Comparison of ENCODE assay signal across 9 cellular contexts in genomic region chr19:39446365-39447084, GRCh38. TPM values are rescaled to one million over a fixed set of nuclear protein-coding genes. Genes with fewer than 3 reads are reported as not detected.
A peak's percentile ranks its signal among the peaks of the same experiment; 100 is the strongest.
DNase-seq lines count a peak whose midpoint lies in the region; ATAC-seq and TF ChIP-seq lines count a peak whose summit lies in the region.
"Had no signal": no experiment of that assay in that cellular context is flagged by ENCODE, and none has a peak within 500 bp of the region (broad histone marks: within the 10 kb centered on the region; RNA-seq: fewer than 3 reads in every experiment).

No MANE protein-coding gene starts in this region.

- H3K27me3 Mint-ChIP-seq in IgD-negative memory B cell: no peaks in the 10 kb centered on the region
- H3K27me3 Mint-ChIP-seq in central memory CD8-positive, alpha-beta T cell: no peaks in the 10 kb centered on the region

- peaks cover 37 to 45% (median 39%) of the 10 kb centered on the region in 3 donors for H3K4me1 Mint-ChIP-seq in IgD-negative memory B cell
- H3K4me1 Mint-ChIP-seq in central memory CD8-positive, alpha-beta T cell: peaks cover 64% of the 10 kb centered on the region

- ATAC-seq in central memory CD8-positive, alpha-beta T cell (replicated peaks; ENCODE audit: extremely low read depth, poor library complexity, severe bottlenecking): no peak
- ATAC-seq in GM18870 (IDR thresholded peaks at IDR 0.05; ENCODE audit: unreplicated experiment): no peak

- H3K9me3 Mint-ChIP-seq in IgD-negative memory B cell: no peaks in the 10 kb centered on the region
- H3K9me3 Mint-ChIP-seq in central memory CD8-positive, alpha-beta T cell: no peaks in the 10 kb centered on the region

- H3K4me3 Mint-ChIP-seq in IgD-negative memory B cell: peak overlapping the region; percentile 92 to 100 (median 96)
- peak overlapping the region; percentile 98 for H3K4me3 Mint-ChIP-seq in central memory CD8-positive, alpha-beta T cell

- DNase-seq in AG04450 (ENCODE audit: low read depth, low spot score) (no peak), NAMALWA (ENCODE audit: low spot score) (no peak), NCI-H1694 (lab: John Stamatoyannopoulos, UW) (no peak)
- DNase-seq in central memory CD8-positive, alpha-beta T cell (ENCODE audit: low spot score in 2 of 2): no peak
- DNase-seq in stimulated activated CD4-positive, alpha-beta T cell treated with anti-CD3 and anti-CD28 coated beads, Interleukin-4, amount 100 ng/mL, for 4 hours: no peak
- DNase-seq: NCI-H2171 treated with DMSO at 0.1 percent for 48 hours had no signal

- no peaks in the 10 kb centered on the region for H3K36me3 Mint-ChIP-seq in IgD-negative memory B cell
- H3K36me3 Mint-ChIP-seq in central memory CD8-positive, alpha-beta T cell (ENCODE audit: insufficient read depth): peaks cover 26% of the 10 kb centered on the region

- H3K9me3 ChIP-seq in AG04450 (ENCODE audit: control insufficient read depth, insufficient read depth, low read length) (no peaks in the 10 kb centered on the region; the same call in 1 of the 2 replicates), muscle layer of duodenum (ENCODE audit: control insufficient read depth in 1 of 2, low read length in 2 of 2) (no peaks in the 10 kb centered on the region)

- CTCF ChIA-PET in AG04450 (lab: Charles Lee): interaction anchor here (1.3 kb wide), 1 partner anchor 28 kb away, joined by 5 read pairs; no protein-coding TSS in a partner anchor

- POLR2A ChIA-PET in AG04450 (lab: Yijun Ruan, JAX): interaction anchor here (0.7 to 3.8 kb wide), 3 partner anchors 11 to 34 kb away, joined by 3 to 38 read pairs (median 4); partner anchors contain the start of genes RPS16 and TIMM50

- H3K27me3 ChIP-seq in AG04450 (ENCODE audit: control insufficient read depth, insufficient read depth, low read length) (no peaks in the 10 kb centered on the region), muscle layer of duodenum (ENCODE audit: low read depth, low read length) (no peaks in the 10 kb centered on the region)

- H3K4me3 ChIP-seq in AG04450 (ENCODE audit: low read depth, low read length): peak overlapping the region; percentile 99
- H3K4me3 ChIP-seq in muscle layer of duodenum (ENCODE audit: low read depth in 1 of 2, low read length in 2 of 2): peak overlapping the region; percentile 93 to 96

- peaks cover 3 to 30% of the 10 kb centered on the region in 2 donors for H3K4me1 ChIP-seq in muscle layer of duodenum (ENCODE audit: control insufficient read depth in 1 of 2, insufficient read depth in 2 of 2, low read length in 2 of 2)

- H3K27ac ChIP-seq in AG04450 (ENCODE audit: low read depth, low read length): no peak overlapping the region
- peak overlapping the region; percentile 99 for H3K27ac ChIP-seq in muscle layer of duodenum (ENCODE audit: low read length)

- H3K36me3 ChIP-seq in muscle layer of duodenum (ENCODE audit: control insufficient read depth in 1 of 2, insufficient read depth in 2 of 2, low read length in 2 of 2): peaks cover 3 to 14% of the 10 kb centered on the region in 2 donors

- peak overlapping the region; percentile 88 to 97 (median 94) for H3K27ac Mint-ChIP-seq in IgD-negative memory B cell
- H3K27ac Mint-ChIP-seq in central memory CD8-positive, alpha-beta T cell (ENCODE audit: low read depth): peak overlapping the region; percentile 100

- no peak for TF ChIP-seq CTCF in AG04450 (IDR thresholded peaks at IDR 0.05; ENCODE audit: low read depth, low read length)

RNA-seq across cellular contexts. Expression of gene SUPT5H, which starts 1.1 kb away (rescaled TPM):
- polyA plus RNA-seq in AG04450 (2011; rRNA removed) (75.3 and 78.0 TPM in 2 replicates), IgD-negative memory B cell (111 TPM)
- 84.5 and 96.0 TPM in 2 replicates for polyA minus RNA-seq in AG04450 (2011; rRNA and poly(A)+ RNA removed)

RNA-seq across cellular contexts. Expression of gene RPS16, which starts 10.8 kb away (rescaled TPM):
- polyA plus RNA-seq in AG04450 (2011; rRNA removed) (1,488 and 2,094 TPM in 2 replicates), IgD-negative memory B cell (2,255 TPM)
- polyA minus RNA-seq in AG04450 (2011; rRNA and poly(A)+ RNA removed): 1,554 and 2,030 TPM in 2 replicates

RNA-seq across cellular contexts. Expression of gene PLEKHG2, which starts 34.1 kb away (rescaled TPM):
- 12.3 and 19.1 TPM in 2 replicates for polyA plus RNA-seq in AG04450 (2011; rRNA removed)
- polyA minus RNA-seq in AG04450 (2011; rRNA and poly(A)+ RNA removed): 27.4 and 38.3 TPM in 2 replicates
- polyA plus RNA-seq in IgD-negative memory B cell: 6.5 TPM

RNA-seq across cellular contexts. Expression of gene TIMM50, which starts 34.1 kb away (rescaled TPM):
- polyA plus RNA-seq in AG04450 (2011; rRNA removed) (58.9 and 75.0 TPM in 2 replicates), IgD-negative memory B cell (56.8 TPM)
- 66.5 and 67.2 TPM in 2 replicates for polyA minus RNA-seq in AG04450 (2011; rRNA and poly(A)+ RNA removed)

RNA-seq across cellular contexts. Expression of gene ZFP36, which starts 39.9 kb away (rescaled TPM):
- 4.1 and 8.3 TPM in 2 replicates for polyA plus RNA-seq in AG04450 (2011; rRNA removed)
- 4.6 and 6.4 TPM in 2 replicates for polyA minus RNA-seq in AG04450 (2011; rRNA and poly(A)+ RNA removed)
- 579 TPM for polyA plus RNA-seq in IgD-negative memory B cell
